ENCODE assay signal across 29 cellular contexts in genomic region chr9:107878462-107878861, GRCh38.
"Had no signal": no experiment of that assay in that cellular context is flagged by ENCODE, and none has a peak within 500 bp of the region (broad histone marks: within the 10 kb centered on the region; RNA-seq: fewer than 3 reads in every experiment).

No MANE protein-coding gene starts in this region.

- H3K36me3 ChIP-seq: ascending aorta, cardiac muscle cell, colonic mucosa, gastroesophageal sphincter, left ventricle myocardium inferior, pancreas, prostate gland, sigmoid colon, tibial nerve had no signal

- H3K9me3 ChIP-seq: ascending aorta, colonic mucosa, gastroesophageal sphincter, left ventricle myocardium inferior, pancreas, prostate gland, sigmoid colon had no signal

- H3K4me1 Mint-ChIP-seq: activated CD4-positive, alpha-beta T cell treated with anti-CD3 and anti-CD28 coated beads, Interleukin-2, amount 10 ng/mL, durations not matched to agents 24 days and 14 days; activated naive CD4-positive, alpha-beta T cell treated with anti-CD3 and anti-CD28 coated beads, Interleukin-2, amount 10 ng/mL, durations not matched to agents 7 days and 5 days; activated naive CD8-positive, alpha-beta T cell treated with anti-CD3 and anti-CD28 coated beads, Interleukin-2, amount 10 ng/mL, durations not matched to agents 7 days and 5 days had no signal

- H3K4me3 ChIP-seq: ascending aorta, cardiac muscle cell, colonic mucosa, gastroesophageal sphincter, hepatocyte, left ventricle myocardium inferior, pancreas, prostate gland, sigmoid colon, tibial nerve had no signal

- FAIRE-seq: pancreas, small intestine had no signal

- H3K27ac ChIP-seq: ascending aorta, cardiac muscle cell, colonic mucosa, gastroesophageal sphincter, hepatocyte, left ventricle myocardium inferior, pancreas, prostate gland, sigmoid colon, tibial nerve had no signal

- DNase-seq: activated CD4-positive, alpha-beta memory T cell treated with anti-CD3 and anti-CD28 coated beads for 36 hours; activated CD4-positive, alpha-beta T cell treated with anti-CD3 and anti-CD28 coated beads, Interleukin-2, amount 10 ng/mL, durations not matched to agents 24 days and 14 days; activated CD4-positive, CD25-positive, alpha-beta regulatory T cell treated with anti-CD3 and anti-CD28 coated beads, Interleukin-2, amount 50 U/mL, for 72 hours; activated CD8-positive, alpha-beta memory T cell treated with anti-CD3 and anti-CD28 coated beads, Interleukin-2, amount 50 U/mL, for 48 hours; activated gamma-delta T cell; activated naive CD4-positive, alpha-beta T cell treated with anti-CD3 and anti-CD28 coated beads, Interleukin-2, amount 10 ng/mL, durations not matched to agents 7 days and 5 days; activated naive CD8-positive, alpha-beta T cell treated with anti-CD3 and anti-CD28 coated beads, Interleukin-2, amount 10 ng/mL, durations not matched to agents 7 days and 5 days; activated T-cell treated with anti-CD3 and anti-CD28 coated beads, Interleukin-2, amount 50 U/mL, for 24 hours; cerebellar nuclear complex; colonic mucosa; effector memory CD8-positive, alpha-beta T cell; erythroblast; islet precursor cell; left ventricle myocardium inferior; naive B cell; nucleus accumbens; pancreas; sigmoid colon; small intestine; stimulated activated CD4-positive, alpha-beta T cell treated with anti-CD3 and anti-CD28 coated beads, Interleukin-4, amount 100 ng/mL, for 4 hours; stimulated activated naive CD4-positive, alpha-beta T cell treated with Interleukin-2 at 50 U/mL for 16 hours; T1000 had no signal

- H3K27me3 ChIP-seq: ascending aorta, cardiac muscle cell, colonic mucosa, gastroesophageal sphincter, hepatocyte, pancreas, sigmoid colon, tibial nerve had no signal

- H3K4me1 ChIP-seq: ascending aorta, colonic mucosa, gastroesophageal sphincter, pancreas, prostate gland, sigmoid colon had no signal

- H3K27me3 Mint-ChIP-seq: activated CD4-positive, alpha-beta memory T cell treated with anti-CD3 and anti-CD28 coated beads for 36 hours; activated CD4-positive, alpha-beta T cell treated with anti-CD3 and anti-CD28 coated beads, Interleukin-2, amount 10 ng/mL, durations not matched to agents 24 days and 14 days; activated naive CD4-positive, alpha-beta T cell treated with anti-CD3 and anti-CD28 coated beads, Interleukin-2, amount 10 ng/mL, durations not matched to agents 7 days and 5 days; activated naive CD8-positive, alpha-beta T cell treated with anti-CD3 and anti-CD28 coated beads, Interleukin-2, amount 10 ng/mL, durations not matched to agents 7 days and 5 days; activated T-cell treated with anti-CD3 and anti-CD28 coated beads, Interleukin-2, amount 50 U/mL, for 24 hours; effector memory CD8-positive, alpha-beta T cell; naive B cell had no signal

- H3K36me3 Mint-ChIP-seq: activated CD4-positive, alpha-beta memory T cell treated with anti-CD3 and anti-CD28 coated beads for 36 hours; activated naive CD4-positive, alpha-beta T cell treated with anti-CD3 and anti-CD28 coated beads, Interleukin-2, amount 10 ng/mL, durations not matched to agents 7 days and 5 days; activated naive CD8-positive, alpha-beta T cell treated with anti-CD3 and anti-CD28 coated beads, Interleukin-2, amount 10 ng/mL, durations not matched to agents 7 days and 5 days; brain; naive B cell had no signal

- H3K27ac Mint-ChIP-seq: activated CD4-positive, alpha-beta memory T cell treated with anti-CD3 and anti-CD28 coated beads for 36 hours; activated CD4-positive, alpha-beta T cell treated with anti-CD3 and anti-CD28 coated beads, Interleukin-2, amount 10 ng/mL, durations not matched to agents 24 days and 14 days; activated naive CD4-positive, alpha-beta T cell treated with anti-CD3 and anti-CD28 coated beads, Interleukin-2, amount 10 ng/mL, durations not matched to agents 7 days and 5 days; activated naive CD8-positive, alpha-beta T cell treated with anti-CD3 and anti-CD28 coated beads, Interleukin-2, amount 10 ng/mL, durations not matched to agents 7 days and 5 days; activated T-cell treated with anti-CD3 and anti-CD28 coated beads, Interleukin-2, amount 50 U/mL, for 24 hours; brain; effector memory CD8-positive, alpha-beta T cell had no signal

- H3K4me3 Mint-ChIP-seq: activated CD4-positive, alpha-beta memory T cell treated with anti-CD3 and anti-CD28 coated beads for 36 hours; activated CD4-positive, alpha-beta T cell treated with anti-CD3 and anti-CD28 coated beads, Interleukin-2, amount 10 ng/mL, durations not matched to agents 24 days and 14 days; activated naive CD4-positive, alpha-beta T cell treated with anti-CD3 and anti-CD28 coated beads, Interleukin-2, amount 10 ng/mL, durations not matched to agents 7 days and 5 days; activated naive CD8-positive, alpha-beta T cell treated with anti-CD3 and anti-CD28 coated beads, Interleukin-2, amount 10 ng/mL, durations not matched to agents 7 days and 5 days; activated T-cell treated with anti-CD3 and anti-CD28 coated beads, Interleukin-2, amount 50 U/mL, for 24 hours; brain; effector memory CD8-positive, alpha-beta T cell; naive B cell had no signal

- H3K9me3 Mint-ChIP-seq: activated CD4-positive, alpha-beta memory T cell treated with anti-CD3 and anti-CD28 coated beads for 36 hours; activated CD4-positive, alpha-beta T cell treated with anti-CD3 and anti-CD28 coated beads, Interleukin-2, amount 10 ng/mL, durations not matched to agents 24 days and 14 days; naive B cell had no signal
